In the genomic region with DNA sequence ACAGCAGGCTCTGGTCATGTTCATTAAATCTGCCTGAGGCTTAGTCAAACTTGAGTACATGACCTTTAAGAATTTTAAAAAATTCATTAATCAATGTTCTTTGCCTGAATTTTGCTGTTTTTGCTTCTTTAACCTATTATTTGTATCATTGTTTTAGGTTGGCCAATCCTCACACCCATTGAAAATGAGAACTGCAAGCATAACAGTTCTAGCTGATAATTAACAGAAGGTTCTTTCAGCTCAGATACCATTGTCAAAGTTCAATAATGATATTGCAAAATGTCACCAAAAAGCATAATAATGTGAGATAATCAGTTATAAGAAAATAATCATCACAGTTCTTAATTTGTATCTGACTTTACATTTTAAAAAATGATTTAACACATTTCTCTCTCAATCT, we compare ENCODE assay signal across 5 cellular contexts.
"Had no signal": no experiment of that assay in that cellular context is flagged by ENCODE, and none has a peak within 500 bp of the region (broad histone marks: within the 10 kb centered on the region; RNA-seq: fewer than 3 reads in every experiment).

No MANE protein-coding gene starts in this region.

- DNase-seq: IMR-90, KBM-7, KG1 had no signal

- ATAC-seq: HepG2, K562 had no signal
